Comparison of ENCODE assay signal across 1 cellular context in genomic region chr19:43250296-43250695, GRCh38. TPM values are rescaled to one million over a fixed set of nuclear protein-coding genes. Genes with fewer than 3 reads are reported as not detected.
"Had no signal": no experiment of that assay in that cellular context is flagged by ENCODE, and none has a peak within 500 bp of the region (broad histone marks: within the 10 kb centered on the region; RNA-seq: fewer than 3 reads in every experiment).

No MANE protein-coding gene starts in this region.

RNA-seq across cellular contexts. Expression of gene PSG9, which starts 19.0 kb away (rescaled TPM):
- total RNA-seq: GM12878 had no signal
- polyA plus RNA-seq: GM12878 had no signal

RNA-seq across cellular contexts. Expression of gene PSG4, which starts 44.9 kb away (rescaled TPM):
- total RNA-seq: GM12878 had no signal
- polyA plus RNA-seq: GM12878 had no signal
